Comparison of ENCODE assay signal across 20 cellular contexts in genomic region chr2:44834656-44835055, GRCh38.
DNase-seq lines count a peak whose midpoint lies in the region; ATAC-seq, FAIRE-seq and TF ChIP-seq lines count a peak whose summit lies in the region.
"Had no signal": no experiment of that assay in that cellular context is flagged by ENCODE, and none has a peak within 500 bp of the region (broad histone marks: within the 10 kb centered on the region; RNA-seq: fewer than 3 reads in every experiment).

No MANE protein-coding gene starts in this region.

- FAIRE-seq in GM12878 (lab: Jason Lieb, UNC) = no peak
- FAIRE-seq: A549, H1, HepG2 had no signal

- POLR2A ChIA-PET in GM12878 (lab: Charles Lee) = interaction anchor here (1.4 to 2.2 kb wide), 2 partner anchors 10 to 56 kb away, joined by 5 to 7 read pairs; no protein-coding TSS in a partner anchor

- RAD21 ChIA-PET in GM12878 (lab: Charles Lee; ENCODE audit: unreplicated experiment) = interaction anchor here (1.5 to 2.5 kb wide), 3 partner anchors 54 to 355 kb away, joined by 4 to 8 read pairs (median 5); no protein-coding TSS in a partner anchor

- peak overlapping the region; percentile 62 for H3K27ac ChIP-seq in GM12878 (ENCODE audit: control insufficient read depth, insufficient read depth)
- H3K27ac ChIP-seq: 22Rv1, A549 had no signal

- peak; percentile 26 for DNase-seq in DMS 273 (lab: John Stamatoyannopoulos, UW; ENCODE audit: unreplicated experiment)
- DNase-seq in DMS 273 treated with DMSO at 0.1 percent for 48 hours (lab: John Stamatoyannopoulos, UW) = no peak
- no peak for DNase-seq in activated T-cell treated with anti-CD3 and anti-CD28 coated beads, Interleukin-2, amount 50 U/mL, for 72 hours
- DNase-seq in activated T-cell treated with anti-CD3 and anti-CD28 coated beads, Interleukin-2, amount 50 U/mL, for 24 hours = no peak
- no peak for DNase-seq in GM12878 (ENCODE audit: low read depth, low spot score)
- DNase-seq in GM20000 (ENCODE audit: low spot score) = no peak
- no peak for DNase-seq in NCI-H2196 treated with DMSO at 0.1 percent for 48 hours (lab: John Stamatoyannopoulos, UW; ENCODE audit: unreplicated experiment)
- DNase-seq: AML-193; CD4-positive, alpha-beta memory T cell; DMS53; DND-41; EL; H9 had no signal

- peaks cover 55% of the 10 kb centered on the region for H3K4me1 Mint-ChIP-seq in activated T-cell treated with anti-CD3 and anti-CD28 coated beads, Interleukin-2, amount 50 U/mL, for 72 hours (ENCODE audit: low read depth)
- H3K4me1 Mint-ChIP-seq in activated T-cell treated with anti-CD3 and anti-CD28 coated beads, Interleukin-2, amount 50 U/mL, for 24 hours (ENCODE audit: low read depth) = peaks cover 36% of the 10 kb centered on the region
- H3K4me1 Mint-ChIP-seq: CD14-positive monocyte had no signal

- H3K79me2 ChIP-seq in GM12878 (ENCODE audit: control insufficient read depth, insufficient read depth, low read length) = no peaks in the 10 kb centered on the region

- intact Hi-C loops in GM12878 (cut with micrococcal nuclease; ENCODE audit: unreplicated experiment) = loop anchor here (5.0 to 10.0 kb wide), 2 partner anchors 102 to 260 kb away; no protein-coding TSS in a partner anchor

- no peak for TF ChIP-seq EP300 in GM12878 (IDR thresholded peaks at IDR 0.05; ENCODE audit: borderline replicate concordance in 1 of 2, control insufficient read depth in 1 of 2, low read depth in 2 of 2, low read length in 2 of 2)

- peak overlapping the region in 1 of 2 donors; percentile 5 for H3K4me3 Mint-ChIP-seq in activated T-cell treated with anti-CD3 and anti-CD28 coated beads, Interleukin-2, amount 50 U/mL, for 72 hours
- H3K4me3 Mint-ChIP-seq in activated T-cell treated with anti-CD3 and anti-CD28 coated beads, Interleukin-2, amount 50 U/mL, for 24 hours = no peak overlapping the region
- H3K4me3 Mint-ChIP-seq: CD14-positive monocyte; CD4-positive, alpha-beta memory T cell; H9; IgD-negative memory B cell had no signal

- no peak for TF ChIP-seq POLR2A in GM12878 (IDR thresholded peaks at IDR 0.05; ENCODE audit: low read depth, low read length)

- peaks cover 8% of the 10 kb centered on the region; the same call in 2 of the 3 replicates for H3K9me3 ChIP-seq in GM12878 (replicated peaks; ENCODE audit: control insufficient read depth, insufficient read depth, low read length)
- H3K9me3 ChIP-seq: A549 had no signal

- no peaks in the 10 kb centered on the region for H3K27me3 ChIP-seq in GM12878 (replicated peaks in 1 of 2; ENCODE audit: control insufficient read depth in 2 of 2, insufficient read depth in 2 of 2, low read length in 1 of 2)

- no peaks in the 10 kb centered on the region for H3K36me3 ChIP-seq in GM12878 (ENCODE audit: control insufficient read depth in 2 of 2, insufficient read depth in 2 of 2, low read length in 1 of 2)

- H3K9me3 Mint-ChIP-seq in activated T-cell treated with anti-CD3 and anti-CD28 coated beads, Interleukin-2, amount 50 U/mL, for 72 hours = peaks cover 0 to 2% of the 10 kb centered on the region in 2 donors
- H3K9me3 Mint-ChIP-seq in activated T-cell treated with anti-CD3 and anti-CD28 coated beads, Interleukin-2, amount 50 U/mL, for 24 hours = peaks cover 3% of the 10 kb centered on the region

- no peak for TF ChIP-seq RAD21 in GM12878 (IDR thresholded peaks at IDR 0.05; ENCODE audit: insufficient read depth, low read depth, low read length)

- no TSS peak for BruUV-seq in GM12878 (replicated peaks; lab: Mats Ljungman, UMichigan)

- no peak for TF ChIP-seq CTCF in GM12878 (IDR thresholded peaks at IDR 0.05 in 2 of 3, conservative IDR thresholded peaks at IDR 0.05 in 1 of 3; ENCODE audit: control insufficient read depth in 2 of 3, extremely low read depth in 1 of 3, insufficient read depth in 1 of 3, low read depth in 3 of 3, low read length in 3 of 3)
- TF ChIP-seq CTCF in GM20000 (IDR thresholded peaks at IDR 0.05; ENCODE audit: extremely low read depth, missing control alignments) = no peak

- H4K20me1 ChIP-seq in GM12878 (ENCODE audit: control insufficient read depth, insufficient read depth) = no peaks in the 10 kb centered on the region

- 0 out of 2 replicates have a peak overlapping the region, but pooled peaks have one; percentile 15 for H2AFZ ChIP-seq in GM12878 (ENCODE audit: control insufficient read depth, low read depth, low read length)

- 0% methylated on average over 1 of the region's 1 CpG for WGBS in GM12878 (ENCODE audit: insufficient coverage, insufficient replicate concordance, low lambda C conversion rate, missing lambda C conversion rate)

- H3K9ac ChIP-seq in GM12878 (ENCODE audit: control insufficient read depth, insufficient read depth, low read length) = no peak overlapping the region

- H3K4me1 ChIP-seq in GM12878 (ENCODE audit: control insufficient read depth, insufficient read depth, low read length) = peaks cover 43% of the 10 kb centered on the region
- H3K4me1 ChIP-seq: A549 had no signal

- peaks cover 0 to 5% of the 10 kb centered on the region in 2 donors for H3K36me3 Mint-ChIP-seq in activated T-cell treated with anti-CD3 and anti-CD28 coated beads, Interleukin-2, amount 50 U/mL, for 72 hours (ENCODE audit: insufficient read depth in 2 of 2)
- no peaks in the 10 kb centered on the region for H3K36me3 Mint-ChIP-seq in activated T-cell treated with anti-CD3 and anti-CD28 coated beads, Interleukin-2, amount 50 U/mL, for 24 hours (ENCODE audit: low read depth)
- H3K36me3 Mint-ChIP-seq: CD14-positive monocyte; CD4-positive, alpha-beta memory T cell; IgD-negative memory B cell had no signal

- CTCF ChIA-PET in GM12878 (lab: Yijun Ruan, JAX) = interaction anchor here (1.2 to 2.0 kb wide), 2 partner anchors 28 to 357 kb away, joined by 3 to 4 read pairs; no protein-coding TSS in a partner anchor

- H3K4me2 ChIP-seq in GM12878 (ENCODE audit: control insufficient read depth, insufficient read depth) = 0 out of 2 replicates have a peak overlapping the region, but pooled peaks have one; percentile 14
- H3K4me2 ChIP-seq: A549 had no signal

- peaks cover 36% of the 10 kb centered on the region for H3K27me3 Mint-ChIP-seq in activated T-cell treated with anti-CD3 and anti-CD28 coated beads, Interleukin-2, amount 50 U/mL, for 72 hours (ENCODE audit: low read depth)
- peaks cover 25% of the 10 kb centered on the region for H3K27me3 Mint-ChIP-seq in activated T-cell treated with anti-CD3 and anti-CD28 coated beads, Interleukin-2, amount 50 U/mL, for 24 hours

- peak overlapping the region; percentile 21 for H3K27ac Mint-ChIP-seq in activated T-cell treated with anti-CD3 and anti-CD28 coated beads, Interleukin-2, amount 50 U/mL, for 72 hours
- H3K27ac Mint-ChIP-seq in activated T-cell treated with anti-CD3 and anti-CD28 coated beads, Interleukin-2, amount 50 U/mL, for 24 hours = no peak overlapping the region
- H3K27ac Mint-ChIP-seq: CD14-positive monocyte, H9, IgD-negative memory B cell had no signal

- no peak overlapping the region for H3K4me3 ChIP-seq in GM12878
- H3K4me3 ChIP-seq: A549 had no signal

- no peak for ATAC-seq in activated T-cell treated with anti-CD3 and anti-CD28 coated beads, Interleukin-2, amount 50 U/mL, for 72 hours (replicated peaks in 1 of 2)
- ATAC-seq in GM12878 (no peak), GM21529 (IDR thresholded peaks at IDR 0.05; ENCODE audit: unreplicated experiment) (no peak)
- ATAC-seq: A549, HepG2 had no signal

- SMC1A ChIA-PET in GM12878 (lab: Charles Lee; ENCODE audit: uncharacterized antibody, unreplicated experiment) = interaction anchor here (0.7 to 3.4 kb wide), 12 partner anchors 8 to 357 kb away, joined by 3 to 16 read pairs (median 6); no protein-coding TSS in a partner anchor

- in situ Hi-C loops in GM12878 (cut with MboI) = no loop called here

TF ChIP-seq in GM12878, 131 proteins besides CTCF, POLR2A, EP300 and RAD21:
- TF ChIP-seq BCL11A (IDR thresholded peaks at IDR 0.05; ENCODE audit: low read depth, low read length) (no peak), JUND (IDR thresholded peaks at IDR 0.05; ENCODE audit: low read depth, low read length) (no peak), GATAD2B (conservative IDR thresholded peaks at IDR 0.05; ENCODE audit: low read depth) (no peak), HDGF (IDR thresholded peaks at IDR 0.05) (no peak), USF1 (IDR thresholded peaks at IDR 0.05; ENCODE audit: borderline replicate concordance, extremely low read length, insufficient read depth, low read depth, low read length) (no peak), FOS (IDR thresholded peaks at IDR 0.05; ENCODE audit: borderline replicate concordance, extremely low read depth, insufficient read length) (no peak), STAT1 (conservative IDR thresholded peaks at IDR 0.05) (no peak)
